Comparison of ENCODE assay signal across 20 cellular contexts in genomic region chr9:91966503-91966902, GRCh38. TPM values are rescaled to one million over a fixed set of nuclear protein-coding genes. Genes with fewer than 3 reads are reported as not detected.
"Had no signal": no experiment of that assay in that cellular context is flagged by ENCODE, and none has a peak within 500 bp of the region (broad histone marks: within the 10 kb centered on the region; RNA-seq: fewer than 3 reads in every experiment).

No MANE protein-coding gene starts in this region.

- H3K4me3 Mint-ChIP-seq: activated CD4-positive, alpha-beta T cell treated with anti-CD3 and anti-CD28 coated beads for 36 hours; activated naive CD8-positive, alpha-beta T cell; activated T-helper 1 cell treated with anti-CD3 and anti-CD28 coated beads, Interleukin-12 subunit alpha, Interleukin-12 subunit beta, Interleukin-2, Interleukin-4 antibody, amounts not matched to agents 30 ng/mL and 10 ng/mL and 1 ng/mL, durations not matched to agents 14 hours and 24 hours and 36 hours; natural killer cell; stimulated activated naive B cell treated with anti-CD40 and anti-IgM and Interleukin-4, amounts not matched to agents 10 μg/mL and 1 μg/mL and 100 μg/mL, for 72 hours; T-helper 2 cell treated with Interferon-gamma antibody and Interleukin-4, amounts not matched to agents 5 μg/mL and 100 μg/mL, for 36 hours; WTC11 had no signal

- H3K4me3 ChIP-seq: dorsolateral prefrontal cortex, gastrocnemius medialis, sigmoid colon, spleen, thoracic aorta, upper lobe of left lung had no signal

- H3K36me3 Mint-ChIP-seq: natural killer cell; stimulated activated naive B cell treated with anti-CD40 and anti-IgM and Interleukin-4, amounts not matched to agents 10 μg/mL and 1 μg/mL and 100 μg/mL, for 72 hours; WTC11 had no signal

- DNase-seq: activated CD4-positive, alpha-beta T cell treated with anti-CD3 and anti-CD28 coated beads for 36 hours; activated CD4-positive, alpha-beta T cell treated with anti-CD3 and anti-CD28 coated beads, Interleukin-2, amount 50 U/mL, for 48 hours; activated gamma-delta T cell treated with Interleukin-2 at 50 U/mL for 16 hours; activated T-cell treated with anti-CD3 and anti-CD28 coated beads for 4 hours; amniotic stem cell; caudate nucleus; dorsolateral prefrontal cortex; gastrocnemius medialis; head of caudate nucleus; natural killer cell; sigmoid colon; spleen; stimulated activated naive B cell treated with anti-CD40 and anti-IgM and Interleukin-4, amounts not matched to agents 10 μg/mL and 1 μg/mL and 100 μg/mL, for 72 hours; upper lobe of left lung had no signal

- H3K27me3 ChIP-seq: gastrocnemius medialis, sigmoid colon, upper lobe of left lung had no signal

- H3K36me3 ChIP-seq: gastrocnemius medialis, neutrophil, sigmoid colon, spleen, thoracic aorta, upper lobe of left lung had no signal

- H3K27ac ChIP-seq: dorsolateral prefrontal cortex, gastrocnemius medialis, neutrophil, sigmoid colon, spleen, thoracic aorta, upper lobe of left lung had no signal

- H3K4me1 Mint-ChIP-seq: activated CD4-positive, alpha-beta T cell treated with anti-CD3 and anti-CD28 coated beads for 36 hours; natural killer cell; stimulated activated naive B cell treated with anti-CD40 and anti-IgM and Interleukin-4, amounts not matched to agents 10 μg/mL and 1 μg/mL and 100 μg/mL, for 72 hours; WTC11 had no signal

- H3K9me3 Mint-ChIP-seq: activated T-helper 1 cell treated with anti-CD3 and anti-CD28 coated beads, Interleukin-12 subunit alpha, Interleukin-12 subunit beta, Interleukin-2, Interleukin-4 antibody, amounts not matched to agents 30 ng/mL and 10 ng/mL and 1 ng/mL, durations not matched to agents 14 hours and 24 hours and 36 hours; natural killer cell; T-helper 2 cell treated with Interferon-gamma antibody and Interleukin-4, amounts not matched to agents 5 μg/mL and 100 μg/mL, for 36 hours had no signal

- H3K27ac Mint-ChIP-seq: activated CD4-positive, alpha-beta T cell treated with anti-CD3 and anti-CD28 coated beads for 36 hours; activated naive CD8-positive, alpha-beta T cell; activated T-helper 1 cell treated with anti-CD3 and anti-CD28 coated beads, Interleukin-12 subunit alpha, Interleukin-12 subunit beta, Interleukin-2, Interleukin-4 antibody, amounts not matched to agents 30 ng/mL and 10 ng/mL and 1 ng/mL, durations not matched to agents 14 hours and 24 hours and 36 hours; natural killer cell; stimulated activated naive B cell treated with anti-CD40 and anti-IgM and Interleukin-4, amounts not matched to agents 10 μg/mL and 1 μg/mL and 100 μg/mL, for 72 hours; T-helper 2 cell treated with Interferon-gamma antibody and Interleukin-4, amounts not matched to agents 5 μg/mL and 100 μg/mL, for 36 hours; WTC11 had no signal

- ATAC-seq: activated CD4-positive, alpha-beta T cell treated with anti-CD3 and anti-CD28 coated beads for 36 hours; gastrocnemius medialis; natural killer cell; stimulated activated naive B cell treated with anti-CD40 and anti-IgM and Interleukin-4, amounts not matched to agents 10 μg/mL and 1 μg/mL and 100 μg/mL, for 72 hours; WTC11 had no signal

RNA-seq across cellular contexts. Expression of gene ROR2, which starts 16.5 kb away (rescaled TPM):
- total RNA-seq: activated CD4-positive, alpha-beta T cell treated with anti-CD3 and anti-CD28 coated beads for 36 hours had no signal
